ENCODE assay signal across 22 cellular contexts in the genomic region with DNA sequence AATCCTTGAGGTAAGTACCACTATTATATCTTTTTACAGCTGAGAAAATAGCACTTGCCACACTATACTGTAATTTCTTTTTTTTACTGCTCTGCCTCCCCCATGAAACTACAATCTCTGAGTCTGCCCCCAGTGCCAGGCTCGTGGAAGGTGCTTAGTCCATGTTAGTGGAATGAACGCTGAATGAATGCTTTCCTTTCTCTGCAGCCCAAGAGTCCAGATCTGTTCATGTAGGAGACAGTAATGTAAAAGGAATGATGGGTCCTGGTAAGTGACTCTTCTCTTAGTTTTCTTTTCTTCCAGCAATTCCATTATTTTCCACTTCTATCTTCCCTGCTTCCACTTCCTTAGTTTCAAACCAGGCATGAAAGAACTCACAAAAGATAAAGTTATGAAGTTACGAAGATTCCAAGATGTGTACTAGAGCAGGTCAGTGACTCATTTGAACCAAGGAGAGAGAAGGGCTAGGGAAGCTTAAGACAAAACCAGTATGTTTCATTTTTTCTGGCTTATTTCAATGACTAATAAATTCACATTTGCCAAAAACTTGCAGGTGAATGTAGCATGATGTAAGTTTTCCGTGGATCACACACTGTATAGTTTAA. TPM values are rescaled to one million over a fixed set of nuclear protein-coding genes. Genes with fewer than 3 reads are reported as not detected.
DNase-seq lines count a peak whose midpoint lies in the region; ATAC-seq and TF ChIP-seq lines count a peak whose summit lies in the region.
"Had no signal": no experiment of that assay in that cellular context is flagged by ENCODE, and none has a peak within 500 bp of the region (broad histone marks: within the 10 kb centered on the region; RNA-seq: fewer than 3 reads in every experiment).

No MANE protein-coding gene starts in this region.

- no peaks in the 10 kb centered on the region for H3K79me2 ChIP-seq in trophoblast cell (ENCODE audit: control insufficient read depth, insufficient read depth, low read length, poor library complexity)

- H3K27ac ChIP-seq in RWPE2 (ENCODE audit: poor library complexity, severe bottlenecking) (no peak overlapping the region), trophoblast cell (ENCODE audit: low read depth, low read length) (no peak overlapping the region)
- H3K27ac ChIP-seq: cardiac muscle cell, right atrium auricular region, uterus had no signal

- H3K9me3 ChIP-seq in RWPE2 (ENCODE audit: severe bottlenecking) (no peaks in the 10 kb centered on the region), trophoblast cell (ENCODE audit: insufficient read depth, low read depth, low read length) (no peaks in the 10 kb centered on the region)
- H3K9me3 ChIP-seq: mucosa of descending colon, right atrium auricular region, uterus had no signal

- H2AFZ ChIP-seq in trophoblast cell (ENCODE audit: insufficient read depth, low read length, poor library complexity), result no peak overlapping the region

- H2BK12ac ChIP-seq in trophoblast cell (ENCODE audit: low read length), result no peak overlapping the region

- H3K18ac ChIP-seq in trophoblast cell (ENCODE audit: low read length), result no peak overlapping the region

- H3K9me3 Mint-ChIP-seq in activated naive CD8-positive, alpha-beta T cell treated with anti-CD3 and anti-CD28 coated beads, Interleukin-2, amount 50 U/mL, for 24 hours, result no peaks in the 10 kb centered on the region
- no peaks in the 10 kb centered on the region for H3K9me3 Mint-ChIP-seq in activated naive CD8-positive, alpha-beta T cell treated with anti-CD3 and anti-CD28 coated beads for 36 hours
- H3K9me3 Mint-ChIP-seq: CD8-positive, alpha-beta memory T cell had no signal

- H3K9ac ChIP-seq in trophoblast cell (ENCODE audit: low read length), result no peak overlapping the region

- no peak overlapping the region for H3K27ac Mint-ChIP-seq in activated naive CD8-positive, alpha-beta T cell treated with anti-CD3 and anti-CD28 coated beads, Interleukin-2, amount 50 U/mL, for 24 hours
- no peak overlapping the region for H3K27ac Mint-ChIP-seq in activated naive CD8-positive, alpha-beta T cell treated with anti-CD3 and anti-CD28 coated beads for 36 hours
- H3K27ac Mint-ChIP-seq: CD8-positive, alpha-beta memory T cell had no signal

- H3K4me1 ChIP-seq in RWPE2 (ENCODE audit: insufficient read depth, poor library complexity, severe bottlenecking), result no peaks in the 10 kb centered on the region
- peaks cover 0 to 7% of the 10 kb centered on the region in 2 experiments for H3K4me1 ChIP-seq in trophoblast cell (ENCODE audit: control insufficient read depth in 1 of 2, insufficient read depth in 2 of 2, low read length in 2 of 2)
- H3K4me1 ChIP-seq: right atrium auricular region, uterus had no signal

- H2BK5ac ChIP-seq in trophoblast cell (ENCODE audit: low read depth, low read length, poor library complexity), result no peak overlapping the region

- H3K79me1 ChIP-seq in trophoblast cell (ENCODE audit: low read length), result peaks cover 2% of the 10 kb centered on the region

- H3K4me2 ChIP-seq in trophoblast cell (ENCODE audit: low read length), result no peak overlapping the region

- no peak overlapping the region for H2AK5ac ChIP-seq in trophoblast cell (ENCODE audit: low read length)

- no peak overlapping the region for H3K4ac ChIP-seq in trophoblast cell (ENCODE audit: low read depth, low read length)

- TF ChIP-seq CTCF in RWPE2 (IDR thresholded peaks at IDR 0.05; ENCODE audit: poor library complexity, severe bottlenecking) (no peak), epithelial cell of esophagus (IDR thresholded peaks at IDR 0.05; ENCODE audit: insufficient read depth, low read depth, low read length, missing control alignments) (no peak)

- no peak overlapping the region for H4K12ac ChIP-seq in trophoblast cell (ENCODE audit: low read depth, low read length)

- H3K27me3 ChIP-seq in RWPE2 (ENCODE audit: insufficient read depth, poor library complexity, severe bottlenecking), result no peaks in the 10 kb centered on the region
- H3K27me3 ChIP-seq in trophoblast cell (ENCODE audit: insufficient read depth, low read length), result no peaks in the 10 kb centered on the region
- H3K27me3 ChIP-seq: cardiac muscle cell, right atrium auricular region, uterus had no signal

- no peak overlapping the region for H3K14ac ChIP-seq in trophoblast cell (ENCODE audit: low read length)

- no CpG with 5 or more reads among the region's 4 CpGs for WGBS in trophoblast cell (ENCODE audit: extremely low coverage, insufficient coverage, insufficient read length)

- H4K8ac ChIP-seq in trophoblast cell (ENCODE audit: low read depth, low read length), result no peak overlapping the region

- H3K27me3 Mint-ChIP-seq in activated naive CD8-positive, alpha-beta T cell treated with anti-CD3 and anti-CD28 coated beads, Interleukin-2, amount 50 U/mL, for 24 hours, result no peaks in the 10 kb centered on the region
- no peaks in the 10 kb centered on the region for H3K27me3 Mint-ChIP-seq in activated naive CD8-positive, alpha-beta T cell treated with anti-CD3 and anti-CD28 coated beads for 36 hours

- H2BK120ac ChIP-seq in trophoblast cell (ENCODE audit: insufficient read depth, low read length, poor library complexity), result no peak overlapping the region

- H3K4me1 Mint-ChIP-seq in activated naive CD8-positive, alpha-beta T cell treated with anti-CD3 and anti-CD28 coated beads, Interleukin-2, amount 50 U/mL, for 24 hours, result peaks cover 7% of the 10 kb centered on the region
- peaks cover 3% of the 10 kb centered on the region for H3K4me1 Mint-ChIP-seq in activated naive CD8-positive, alpha-beta T cell treated with anti-CD3 and anti-CD28 coated beads for 36 hours
- H3K4me1 Mint-ChIP-seq: CD8-positive, alpha-beta memory T cell had no signal

- H3K36me3 Mint-ChIP-seq in activated naive CD8-positive, alpha-beta T cell treated with anti-CD3 and anti-CD28 coated beads, Interleukin-2, amount 50 U/mL, for 24 hours (ENCODE audit: low read depth), result no peaks in the 10 kb centered on the region
- H3K36me3 Mint-ChIP-seq in activated naive CD8-positive, alpha-beta T cell treated with anti-CD3 and anti-CD28 coated beads for 36 hours, result no peaks in the 10 kb centered on the region
- H3K36me3 Mint-ChIP-seq: CD8-positive, alpha-beta memory T cell had no signal

- ATAC-seq in activated naive CD8-positive, alpha-beta T cell treated with anti-CD3 and anti-CD28 coated beads, Interleukin-2, amount 50 U/mL, for 24 hours, result peak; percentile 63
- ATAC-seq in RWPE2 (ENCODE audit: low read depth), result peak; percentile 66
- ATAC-seq in GM18511 (IDR thresholded peaks at IDR 0.05; ENCODE audit: unreplicated experiment), result no peak
- no peak for ATAC-seq in GM21390 (IDR thresholded peaks at IDR 0.05; ENCODE audit: unreplicated experiment)
- ATAC-seq in HG03135 (IDR thresholded peaks at IDR 0.05; ENCODE audit: unreplicated experiment), result no peak
- ATAC-seq: left colon, mucosa of descending colon had no signal

- H3K23ac ChIP-seq in trophoblast cell (ENCODE audit: low read length), result no peak overlapping the region

- H3K4me3 Mint-ChIP-seq in activated naive CD8-positive, alpha-beta T cell treated with anti-CD3 and anti-CD28 coated beads, Interleukin-2, amount 50 U/mL, for 24 hours, result no peak overlapping the region
- no peak overlapping the region for H3K4me3 Mint-ChIP-seq in activated naive CD8-positive, alpha-beta T cell treated with anti-CD3 and anti-CD28 coated beads for 36 hours
- H3K4me3 Mint-ChIP-seq: CD8-positive, alpha-beta memory T cell had no signal

- no peak overlapping the region for H4K91ac ChIP-seq in trophoblast cell (ENCODE audit: low read depth, low read length)

- H3K4me3 ChIP-seq in RWPE2 (ENCODE audit: severe bottlenecking) (no peak overlapping the region), epithelial cell of esophagus (ENCODE audit: low read length) (no peak overlapping the region), trophoblast cell (ENCODE audit: low read depth, low read length) (no peak overlapping the region)
- H3K4me3 ChIP-seq: cardiac muscle cell, mucosa of descending colon, right atrium auricular region, SK-N-MC, uterus had no signal

- H3K36me3 ChIP-seq in RWPE2 (ENCODE audit: low read depth), result no peaks in the 10 kb centered on the region
- H3K36me3 ChIP-seq in trophoblast cell (ENCODE audit: control insufficient read depth in 1 of 2, insufficient read depth in 2 of 2, low read length in 2 of 2), result no peaks in the 10 kb centered on the region
- H3K36me3 ChIP-seq: cardiac muscle cell, right atrium auricular region, uterus had no signal

- DNase-seq in activated naive CD8-positive, alpha-beta T cell treated with anti-CD3 and anti-CD28 coated beads, Interleukin-2, amount 50 U/mL, for 24 hours, result no peak
- DNase-seq in activated naive CD8-positive, alpha-beta T cell treated with anti-CD3 and anti-CD28 coated beads for 36 hours, result no peak
- DNase-seq in RWPE2 (ENCODE audit: low spot score) (no peak), epithelial cell of esophagus (ENCODE audit: low read depth) (peak; percentile 66), trophoblast cell (peak; percentile 44 to 86)
- DNase-seq: activated CD4-positive, alpha-beta T cell treated with anti-CD3 and anti-CD28 coated beads for 4 hours; activated CD8-positive, alpha-beta memory T cell treated with anti-CD3 and anti-CD28 coated beads, Interleukin-2, amount 50 U/mL, for 4 hours; activated naive CD4-positive, alpha-beta T cell; CD8-positive, alpha-beta memory T cell; DND-41; left colon; mucosa of descending colon; NCI-H2081; NCI-H510A treated with DMSO at 0.1 percent for 48 hours; OCI-M1; uterus had no signal

RNA-seq across cellular contexts. Expression of a gene that starts 46.0 kb away (rescaled TPM):
- under 1 TPM; 0.10 to 0.47 TPM for total RNA-seq in activated naive CD8-positive, alpha-beta T cell treated with anti-CD3 and anti-CD28 coated beads for 36 hours
- 0.10 and 0.11 TPM in 2 replicates for polyA plus RNA-seq in trophoblast cell (2013)
- polyA plus RNA-seq: CD8-positive, alpha-beta memory T cell had no signal

RNA-seq across cellular contexts. Expression of a gene that starts 59.9 kb away (rescaled TPM):
- total RNA-seq in activated naive CD8-positive, alpha-beta T cell treated with anti-CD3 and anti-CD28 coated beads for 36 hours, result 1 to 10 TPM; 8.4 to 9.8 TPM
- polyA plus RNA-seq in trophoblast cell (2013), result 12.9 and 14.5 TPM in 2 replicates

RNA-seq across cellular contexts. Expression of a gene that starts 59.9 kb away (rescaled TPM):
- 10 to 100 TPM; 18.1 to 22.1 TPM for total RNA-seq in activated naive CD8-positive, alpha-beta T cell treated with anti-CD3 and anti-CD28 coated beads for 36 hours
- 9.8 and 10.2 TPM in 2 replicates for polyA plus RNA-seq in trophoblast cell (2013)

Comparison
In these comparisons a context has a peak if more than half of its experiments do, and no peak if none do; other contexts are left out.
1. ATAC-seq: peak in activated naive CD8-positive, alpha-beta T cell treated with anti-CD3 and anti-CD28 coated beads, Interleukin-2, amount 50 U/mL, for 24 hours (single experiment) and RWPE2 (single experiment); none in GM18511 (single experiment), GM21390 (single experiment) and HG03135 (single experiment).
2. DNase-seq: peak in epithelial cell of esophagus (single experiment) and trophoblast cell (2 of 2); none in activated naive CD8-positive, alpha-beta T cell treated with anti-CD3 and anti-CD28 coated beads, Interleukin-2, amount 50 U/mL, for 24 hours (single experiment), activated naive CD8-positive, alpha-beta T cell treated with anti-CD3 and anti-CD28 coated beads for 36 hours (single experiment) and RWPE2 (single experiment).